Comparison of ENCODE assay signal across 20 cellular contexts in the genomic region with DNA sequence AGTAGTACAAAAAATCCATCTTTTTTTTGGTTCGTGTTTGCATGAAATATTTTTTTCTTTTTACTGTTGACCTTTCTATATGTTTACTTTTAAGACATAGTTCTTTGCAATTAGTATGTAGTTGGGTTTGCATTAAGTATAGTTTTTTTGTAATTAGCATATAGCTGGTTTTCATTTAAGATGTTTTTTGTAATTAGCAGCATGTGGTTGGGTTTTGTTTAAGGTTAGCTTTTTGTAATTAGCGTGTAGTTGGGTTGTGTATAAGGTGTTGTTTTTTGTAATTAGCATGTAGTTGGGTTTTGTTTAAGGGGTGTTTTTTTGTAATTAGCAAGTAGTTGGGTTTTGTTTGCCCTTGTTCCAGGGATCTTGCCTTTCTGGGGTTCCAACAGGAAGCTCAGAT.
DNase-seq lines count a peak whose midpoint lies in the region; ATAC-seq, FAIRE-seq and TF ChIP-seq lines count a peak whose summit lies in the region.
"Had no signal": no experiment of that assay in that cellular context is flagged by ENCODE, and none has a peak within 500 bp of the region (broad histone marks: within the 10 kb centered on the region; RNA-seq: fewer than 3 reads in every experiment).

No MANE protein-coding gene starts in this region.

- no peak overlapping the region for H2AK5ac ChIP-seq in mesendoderm (ENCODE audit: low read length)

- DNase-seq in K562 (ENCODE audit: extremely low read depth in 1 of 4, low spot score in 3 of 4), result no peak
- no peak for DNase-seq in mesendoderm
- DNase-seq in hypothalamus (lab: John Stamatoyannopoulos, UW), result no peak
- no peak for DNase-seq in kidney tubule cell (ENCODE audit: low spot score)
- DNase-seq in RWPE1 (ENCODE audit: low spot score), result no peak
- DNase-seq: Caco-2; CD4-positive, CD25-positive, alpha-beta regulatory T cell; CD8-positive, alpha-beta T cell; DMS153; DND-41; GM23248; H7; HFFc6 had no signal

- H3K27ac ChIP-seq in HEK293 (ENCODE audit: extremely low read depth, low read depth, low read length) (no peak overlapping the region), K562 (ENCODE audit: extremely low read depth, low read depth, low read length) (no peak overlapping the region), mesendoderm (ENCODE audit: low read depth, low read length) (no peak overlapping the region), RWPE1 (no peak overlapping the region)
- H3K27ac ChIP-seq: BLaER1, C4-2B, GM23248 had no signal

- H3K27me3 ChIP-seq in K562 (ENCODE audit: control insufficient read depth in 2 of 2, insufficient read depth in 2 of 2, low read length in 2 of 2) (no peaks in the 10 kb centered on the region), mesendoderm (ENCODE audit: insufficient read depth, low read length, poor library complexity) (no peaks in the 10 kb centered on the region)
- H3K27me3 ChIP-seq: BLaER1 had no signal

- H3K23ac ChIP-seq in mesendoderm (ENCODE audit: low read length), result no peak overlapping the region

- no peak for TF ChIP-seq RAD21 in K562 (CRISPR knock-in tag; conservative IDR thresholded peaks at IDR 0.05 in 1 of 2, IDR thresholded peaks at IDR 0.05 in 1 of 2)

- TF ChIP-seq CTCF in HEK293 (tag by site-specific recombination; IDR thresholded peaks at IDR 0.05), result no peak
- no peak for TF ChIP-seq CTCF in K562 (IDR thresholded peaks at IDR 0.05 in 2 of 3, conservative IDR thresholded peaks at IDR 0.05 in 1 of 3; ENCODE audit: insufficient read depth in 2 of 3, low read depth in 1 of 3, low read length in 3 of 3)
- TF ChIP-seq CTCF in RWPE1 (conservative IDR thresholded peaks at IDR 0.05; ENCODE audit: low read depth), result no peak

- intact Hi-C loops in K562 (cut with micrococcal nuclease), result no loop called here

- peak overlapping the region; percentile 69 for H2BK5ac ChIP-seq in mesendoderm (ENCODE audit: low read length)

- H3K4me3 ChIP-seq in HEK293 (ENCODE audit: low read depth, low read length), result no peak overlapping the region
- H3K4me3 ChIP-seq in K562, result no peak overlapping the region
- no peak overlapping the region for H3K4me3 ChIP-seq in mesendoderm (ENCODE audit: low read length)
- H3K4me3 ChIP-seq: BLaER1, GM23248 had no signal

- H3K4me1 ChIP-seq in HEK293 (ENCODE audit: control insufficient read depth, insufficient read depth, low read length), result no peaks in the 10 kb centered on the region
- peaks cover 9 to 30% of the 10 kb centered on the region in 2 experiments for H3K4me1 ChIP-seq in K562 (replicated peaks in 1 of 2; ENCODE audit: control insufficient read depth in 2 of 2, insufficient read depth in 2 of 2, low read length in 2 of 2)
- peaks cover 5% of the 10 kb centered on the region for H3K4me1 ChIP-seq in mesendoderm (ENCODE audit: control insufficient read depth, low read depth, low read length)
- H3K4me1 ChIP-seq: Caco-2 had no signal

- no peaks in the 10 kb centered on the region for H3K9me1 ChIP-seq in K562 (ENCODE audit: control insufficient read depth, insufficient read depth, low read length)

- 56% methylated on average over 2 of the region's 2 CpGs for WGBS in K562 (ENCODE audit: insufficient coverage, low coverage, missing lambda C conversion rate)
- 100% methylated on average over 1 of the region's 2 CpGs for WGBS in mesendoderm (ENCODE audit: extremely low coverage, insufficient coverage, low lambda C conversion rate)

- no TSS peak for BruUV-seq in K562 (replicated peaks; lab: Mats Ljungman, UMichigan)

- H3K4ac ChIP-seq in mesendoderm (ENCODE audit: low read depth, low read length), result no peak overlapping the region

- H3K56ac ChIP-seq in mesendoderm (ENCODE audit: low read length), result peak overlapping the region; percentile 54

- FAIRE-seq in K562 (lab: Jason Lieb, UNC), result no peak
- FAIRE-seq: G401.6, GM12892, H1 had no signal

- H3K18ac ChIP-seq in mesendoderm (ENCODE audit: low read length), result no peak overlapping the region

- no peak for TF ChIP-seq POLR2A in K562 (conservative IDR thresholded peaks at IDR 0.05)

- H3K4me2 ChIP-seq in K562 (ENCODE audit: insufficient read depth, low read length) (no peak overlapping the region), mesendoderm (ENCODE audit: low read length) (no peak overlapping the region)
- H3K4me2 ChIP-seq: BLaER1 had no signal

- no peaks in the 10 kb centered on the region for H3K79me1 ChIP-seq in mesendoderm (ENCODE audit: low read length)

- H2BK15ac ChIP-seq in mesendoderm (replicated peaks; ENCODE audit: low read depth), result no peak overlapping the region

- ATAC-seq in K562, result no peak
- ATAC-seq: CD8-positive, alpha-beta T cell; HCT116 had no signal

- H4K8ac ChIP-seq in mesendoderm (ENCODE audit: low read depth, low read length), result no peak overlapping the region

- POLR2A ChIA-PET in HEK293 (lab: Yijun Ruan, JAX), result no interaction called here
- POLR2A ChIA-PET in K562 (lab: Yijun Ruan, JAX), result interaction anchor here (0.6 to 2.5 kb wide), 6 partner anchors 8 to 72 kb away, joined by 3 to 12 read pairs (median 4); no protein-coding TSS in a partner anchor
- POLR2A ChIA-PET in RWPE1 (lab: Yijun Ruan, JAX; ENCODE audit: low non-redundant PET), result no interaction called here

- H2BK120ac ChIP-seq in mesendoderm (ENCODE audit: low read depth, low read length), result no peak overlapping the region

- in situ Hi-C loops in K562 (cut with MboI), result no loop called here

- CTCF ChIA-PET in HEK293 (lab: Yijun Ruan, JAX), result interaction anchor here (0.7 kb wide), 1 partner anchor 991 kb away, joined by 5 read pairs; no protein-coding TSS in a partner anchor
- CTCF ChIA-PET in K562 (lab: Yijun Ruan, JAX; ENCODE audit: low intra/inter-chr PET ratio), result no interaction called here
- CTCF ChIA-PET in RWPE1 (lab: Yijun Ruan, JAX), result no interaction called here

- no peak for TF ChIP-seq EP300 in K562 (IDR thresholded peaks at IDR 0.05; ENCODE audit: low read length)

- H2AFZ ChIP-seq in K562 (ENCODE audit: low read depth, low read length), result no peak overlapping the region
- H2AFZ ChIP-seq: GM23248 had no signal

- H3K9me3 ChIP-seq in HEK293 (ENCODE audit: control insufficient read depth, insufficient read depth, low read depth, low read length) (no peaks in the 10 kb centered on the region), K562 (replicated peaks; ENCODE audit: control insufficient read depth, insufficient read depth, low read depth, low read length) (no peaks in the 10 kb centered on the region)
- H3K9me3 ChIP-seq: Caco-2 had no signal

- H3K36me3 ChIP-seq in HEK293 (ENCODE audit: control insufficient read depth in 2 of 2, insufficient read depth in 1 of 2, low read length in 2 of 2) (no peaks in the 10 kb centered on the region), K562 (ENCODE audit: control insufficient read depth, insufficient read depth, low read length) (no peaks in the 10 kb centered on the region), mesendoderm (ENCODE audit: control insufficient read depth, insufficient read depth, low read length) (no peaks in the 10 kb centered on the region)
- H3K36me3 ChIP-seq: BLaER1 had no signal

- no peaks in the 10 kb centered on the region for H3K79me2 ChIP-seq in K562 (ENCODE audit: control insufficient read depth, insufficient read depth, low read length)
- no peaks in the 10 kb centered on the region for H3K79me2 ChIP-seq in mesendoderm (ENCODE audit: control insufficient read depth, insufficient read depth, low read length)

- no peaks in the 10 kb centered on the region for H4K20me1 ChIP-seq in K562 (replicated peaks; ENCODE audit: control insufficient read depth, insufficient read depth, low read length)
- H4K20me1 ChIP-seq: BLaER1 had no signal

- H3K9ac ChIP-seq in K562 (ENCODE audit: insufficient read depth in 1 of 2, low read depth in 2 of 2, low read length in 2 of 2) (no peak overlapping the region), mesendoderm (ENCODE audit: low read length) (no peak overlapping the region)
- H3K9ac ChIP-seq: BLaER1, GM23248 had no signal

- no peak overlapping the region for H4K5ac ChIP-seq in mesendoderm (ENCODE audit: low read length)

TF ChIP-seq in HEK293, 187 proteins besides CTCF, POLR2A, EP300 and RAD21:
- TF ChIP-seq ZSCAN23 (tag by site-specific recombination; IDR thresholded peaks at IDR 0.05), result peak; percentile 93
- no peak for TF ChIP-seq ZNF354C (tag by site-specific recombination; IDR thresholded peaks at IDR 0.05; ENCODE audit: borderline replicate concordance, low read depth)

TF ChIP-seq in K562, 482 proteins besides CTCF, POLR2A, EP300 and RAD21:
- TF ChIP-seq, protein P1, sequence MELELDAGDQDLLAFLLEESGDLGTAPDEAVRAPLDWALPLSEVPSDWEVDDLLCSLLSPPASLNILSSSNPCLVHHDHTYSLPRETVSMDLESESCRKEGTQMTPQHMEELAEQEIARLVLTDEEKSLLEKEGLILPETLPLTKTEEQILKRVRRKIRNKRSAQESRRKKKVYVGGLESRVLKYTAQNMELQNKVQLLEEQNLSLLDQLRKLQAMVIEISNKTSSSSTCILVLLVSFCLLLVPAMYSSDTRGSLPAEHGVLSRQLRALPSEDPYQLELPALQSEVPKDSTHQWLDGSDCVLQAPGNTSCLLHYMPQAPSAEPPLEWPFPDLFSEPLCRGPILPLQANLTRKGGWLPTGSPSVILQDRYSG (tag; conservative IDR thresholded peaks at IDR 0.05; ENCODE audit: low read depth), result no peak
- TF ChIP-seq ZNF23 (CRISPR knock-in tag; IDR thresholded peaks at IDR 0.05) (0 out of 2 replicates have a peak, but pooled peaks have one; percentile 16), KAT7 (CRISPR knock-in tag; IDR thresholded peaks at IDR 0.05; ENCODE audit: borderline replicate concordance) (no peak)
- TF ChIP-seq, protein P2, sequence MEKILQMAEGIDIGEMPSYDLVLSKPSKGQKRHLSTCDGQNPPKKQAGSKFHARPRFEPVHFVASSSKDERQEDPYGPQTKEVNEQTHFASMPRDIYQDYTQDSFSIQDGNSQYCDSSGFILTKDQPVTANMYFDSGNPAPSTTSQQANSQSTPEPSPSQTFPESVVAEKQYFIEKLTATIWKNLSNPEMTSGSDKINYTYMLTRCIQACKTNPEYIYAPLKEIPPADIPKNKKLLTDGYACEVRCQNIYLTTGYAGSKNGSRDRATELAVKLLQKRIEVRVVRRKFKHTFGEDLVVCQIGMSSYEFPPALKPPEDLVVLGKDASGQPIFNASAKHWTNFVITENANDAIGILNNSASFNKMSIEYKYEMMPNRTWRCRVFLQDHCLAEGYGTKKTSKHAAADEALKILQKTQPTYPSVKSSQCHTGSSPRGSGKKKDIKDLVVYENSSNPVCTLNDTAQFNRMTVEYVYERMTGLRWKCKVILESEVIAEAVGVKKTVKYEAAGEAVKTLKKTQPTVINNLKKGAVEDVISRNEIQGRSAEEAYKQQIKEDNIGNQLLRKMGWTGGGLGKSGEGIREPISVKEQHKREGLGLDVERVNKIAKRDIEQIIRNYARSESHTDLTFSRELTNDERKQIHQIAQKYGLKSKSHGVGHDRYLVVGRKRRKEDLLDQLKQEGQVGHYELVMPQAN (IDR thresholded peaks at IDR 0.05; ENCODE audit: borderline replicate concordance), result 0 out of 2 replicates have a peak, but pooled peaks have one; percentile 23
